22 cellular contexts compared by ENCODE assay signal in the genomic region with DNA sequence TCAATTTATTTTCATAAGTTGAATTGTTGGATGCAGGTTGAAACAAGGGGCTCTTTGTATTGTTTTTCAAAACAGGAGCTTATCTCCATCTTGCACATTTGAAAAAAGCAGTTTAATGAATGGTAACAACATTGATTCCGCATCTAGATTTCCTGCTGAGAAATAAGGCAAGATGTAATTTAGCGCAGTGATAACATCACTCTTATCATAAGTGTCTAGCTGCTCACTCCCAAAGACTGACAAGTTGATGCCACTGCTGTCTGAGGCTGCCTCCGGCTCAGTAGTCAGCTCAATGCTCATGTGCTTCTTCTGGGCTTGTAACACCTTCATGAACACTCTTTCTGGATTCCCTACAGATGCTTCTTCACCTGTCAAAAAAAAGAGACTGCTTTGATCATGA.
DNase-seq lines count a peak whose midpoint lies in the region; ATAC-seq, FAIRE-seq and TF ChIP-seq lines count a peak whose summit lies in the region.
"Had no signal": no experiment of that assay in that cellular context is flagged by ENCODE, and none has a peak within 500 bp of the region (broad histone marks: within the 10 kb centered on the region; RNA-seq: fewer than 3 reads in every experiment).

No MANE protein-coding gene starts in this region.

- no peaks in the 10 kb centered on the region for H3K79me2 ChIP-seq in K562 (ENCODE audit: control insufficient read depth, insufficient read depth, low read length)

- H3K27me3 ChIP-seq in CD4-positive, CD25-positive, alpha-beta regulatory T cell (ENCODE audit: control insufficient read depth, insufficient read depth, low read length): no peaks in the 10 kb centered on the region
- H3K27me3 ChIP-seq in K562 (ENCODE audit: control insufficient read depth in 2 of 2, insufficient read depth in 2 of 2, low read length in 2 of 2) (peaks cover 0 to 3% of the 10 kb centered on the region in 2 experiments; a peak in 1 of 5 replicates), tibial artery (no peaks in the 10 kb centered on the region), esophagus muscularis mucosa (no peaks in the 10 kb centered on the region)
- H3K27me3 ChIP-seq: BLaER1 treated with 17β-estradiol and CSF1 and Interleukin-3, amounts not matched to agents 10 nM and 100 nM had no signal

- POLR2A ChIA-PET in K562 (lab: Yijun Ruan, JAX): no interaction called here

- in situ Hi-C loops in K562 (cut with MboI): no loop called here

- no TSS peak for BruUV-seq in K562 (replicated peaks; lab: Mats Ljungman, UMichigan)

- no peak overlapping the region for H3K9ac ChIP-seq in K562 (ENCODE audit: insufficient read depth in 1 of 2, low read depth in 2 of 2, low read length in 2 of 2)
- H3K9ac ChIP-seq: BLaER1 treated with 17β-estradiol and CSF1 and Interleukin-3, amounts not matched to agents 10 nM and 100 nM had no signal

- no peak for FAIRE-seq in K562 (lab: Jason Lieb, UNC)
- FAIRE-seq: A549, H54, HepG2 had no signal

- no peak overlapping the region for H2AFZ ChIP-seq in K562 (ENCODE audit: low read depth, low read length)
- H2AFZ ChIP-seq: GM23338 had no signal

- no peak overlapping the region for H3K4me2 ChIP-seq in K562 (ENCODE audit: insufficient read depth, low read length)
- H3K4me2 ChIP-seq: A549; BLaER1 treated with 17β-estradiol and CSF1 and Interleukin-3, amounts not matched to agents 10 nM and 100 nM; GM23338 had no signal

- no peak overlapping the region for H3K27ac ChIP-seq in CD4-positive, CD25-positive, alpha-beta regulatory T cell (ENCODE audit: insufficient read depth, low read length, poor library complexity, severe bottlenecking)
- no peak overlapping the region for H3K27ac ChIP-seq in K562 (ENCODE audit: extremely low read depth, low read depth, low read length)
- H3K27ac ChIP-seq in tibial artery: no peak overlapping the region
- H3K27ac ChIP-seq in esophagus muscularis mucosa (replicated peaks in 1 of 4): no peak overlapping the region
- H3K27ac ChIP-seq: 22Rv1; A549; BLaER1 treated with 17β-estradiol and CSF1 and Interleukin-3, amounts not matched to agents 10 nM and 100 nM had no signal

- no peaks in the 10 kb centered on the region for H3K9me1 ChIP-seq in K562 (ENCODE audit: control insufficient read depth, insufficient read depth, low read length)

- H3K4me3 Mint-ChIP-seq in CD4-positive, CD25-positive, alpha-beta regulatory T cell: no peak overlapping the region
- H3K4me3 Mint-ChIP-seq: B cell; CD8-positive, alpha-beta memory T cell; GM23338; IgD-negative memory B cell had no signal

- TF ChIP-seq EP300 in K562 (IDR thresholded peaks at IDR 0.05; ENCODE audit: low read length) (no peak), esophagus muscularis mucosa (IDR thresholded peaks at IDR 0.05) (no peak)

- TF ChIP-seq RAD21 in K562 (CRISPR knock-in tag; conservative IDR thresholded peaks at IDR 0.05 in 1 of 2, IDR thresholded peaks at IDR 0.05 in 1 of 2): no peak

- H3K36me3 ChIP-seq in CD4-positive, CD25-positive, alpha-beta regulatory T cell (ENCODE audit: control insufficient read depth, insufficient read depth, low read length): peaks cover 30% of the 10 kb centered on the region
- no peaks in the 10 kb centered on the region for H3K36me3 ChIP-seq in K562 (ENCODE audit: control insufficient read depth, insufficient read depth, low read length)
- H3K36me3 ChIP-seq in tibial artery: peaks cover 18 to 53% (median 47%) of the 10 kb centered on the region in 3 donors
- H3K36me3 ChIP-seq in esophagus muscularis mucosa: peaks cover 27 to 63% (median 47%) of the 10 kb centered on the region in 4 donors
- H3K36me3 ChIP-seq: BLaER1 treated with 17β-estradiol and CSF1 and Interleukin-3, amounts not matched to agents 10 nM and 100 nM had no signal

- TF ChIP-seq CTCF in K562 (IDR thresholded peaks at IDR 0.05 in 2 of 3, conservative IDR thresholded peaks at IDR 0.05 in 1 of 3; ENCODE audit: insufficient read depth in 2 of 3, low read depth in 1 of 3, low read length in 3 of 3) (no peak), tibial artery (IDR thresholded peaks at IDR 0.05) (no peak), esophagus muscularis mucosa (IDR thresholded peaks at IDR 0.05) (no peak)

- peak overlapping the region; percentile 67 to 74 (median 72) for H3K27ac Mint-ChIP-seq in CD4-positive, CD25-positive, alpha-beta regulatory T cell
- H3K27ac Mint-ChIP-seq: B cell, GM23338 had no signal

- DNase-seq in DMS 273 (lab: John Stamatoyannopoulos, UW; ENCODE audit: unreplicated experiment) (peak; percentile 28), DMS 273 treated with DMSO at 0.1 percent for 48 hours (lab: John Stamatoyannopoulos, UW) (no peak), NCI-H2227 (lab: John Stamatoyannopoulos, UW; ENCODE audit: unreplicated experiment) (peak; percentile 32), K562 (ENCODE audit: extremely low read depth in 1 of 4, low spot score in 3 of 4) (no peak), AG20443 (ENCODE audit: low spot score) (no peak), tibial artery (no peak), esophagus muscularis mucosa (ENCODE audit: extremely low spot score) (no peak)
- no peak for DNase-seq in CD4-positive, CD25-positive, alpha-beta regulatory T cell
- DNase-seq: CD8-positive, alpha-beta memory T cell; COR-L47; DMS153; DMS79 treated with DMSO at 0.1 percent for 48 hours; GF-D8; HCEC 1CT had no signal

- CTCF ChIA-PET in K562 (lab: Yijun Ruan, JAX; ENCODE audit: low intra/inter-chr PET ratio): no interaction called here

- H4K20me1 ChIP-seq in K562 (replicated peaks; ENCODE audit: control insufficient read depth, insufficient read depth, low read length): no peaks in the 10 kb centered on the region
- H4K20me1 ChIP-seq: BLaER1 treated with 17β-estradiol and CSF1 and Interleukin-3, amounts not matched to agents 10 nM and 100 nM had no signal

- ATAC-seq in CD4-positive, CD25-positive, alpha-beta regulatory T cell (ENCODE audit: low read depth in 2 of 2): no peak
- ATAC-seq in K562: no peak
- ATAC-seq: A549, GM23338, HepG2 had no signal

- H3K9me3 ChIP-seq in CD4-positive, CD25-positive, alpha-beta regulatory T cell (ENCODE audit: control insufficient read depth in 2 of 2, low read length in 2 of 2): no peaks in the 10 kb centered on the region
- H3K9me3 ChIP-seq in K562 (replicated peaks; ENCODE audit: control insufficient read depth, insufficient read depth, low read depth, low read length) (no peaks in the 10 kb centered on the region), tibial artery (no peaks in the 10 kb centered on the region), esophagus muscularis mucosa (no peaks in the 10 kb centered on the region)
- H3K9me3 ChIP-seq: A549 had no signal

- H3K9me3 Mint-ChIP-seq in CD4-positive, CD25-positive, alpha-beta regulatory T cell: no peaks in the 10 kb centered on the region
- H3K9me3 Mint-ChIP-seq: CD8-positive, alpha-beta memory T cell; GM23338; IgD-negative memory B cell had no signal

- peaks cover 35% of the 10 kb centered on the region for H3K36me3 Mint-ChIP-seq in CD4-positive, CD25-positive, alpha-beta regulatory T cell
- H3K36me3 Mint-ChIP-seq: IgD-negative memory B cell had no signal

- peaks cover 5% of the 10 kb centered on the region for H3K27me3 Mint-ChIP-seq in CD4-positive, CD25-positive, alpha-beta regulatory T cell
- H3K27me3 Mint-ChIP-seq: B cell; CD8-positive, alpha-beta memory T cell; IgD-negative memory B cell had no signal

- H3K4me1 Mint-ChIP-seq in CD4-positive, CD25-positive, alpha-beta regulatory T cell: peaks cover 0 to 4% (median 2%) of the 10 kb centered on the region in 4 donors
- H3K4me1 Mint-ChIP-seq: B cell had no signal

- TF ChIP-seq POLR2A in K562 (conservative IDR thresholded peaks at IDR 0.05) (no peak), esophagus muscularis mucosa (IDR thresholded peaks at IDR 0.05; ENCODE audit: low read depth) (no peak)

- no peaks in the 10 kb centered on the region for H3K4me1 ChIP-seq in CD4-positive, CD25-positive, alpha-beta regulatory T cell (ENCODE audit: control insufficient read depth, insufficient read depth, low read length, poor library complexity, severe bottlenecking)
- H3K4me1 ChIP-seq in K562 (replicated peaks in 1 of 2; ENCODE audit: control insufficient read depth in 2 of 2, insufficient read depth in 2 of 2, low read length in 2 of 2): no peaks in the 10 kb centered on the region
- H3K4me1 ChIP-seq in tibial artery: peaks cover 0 to 9% (median 0%) of the 10 kb centered on the region in 4 donors
- H3K4me1 ChIP-seq in esophagus muscularis mucosa: no peaks in the 10 kb centered on the region
- H3K4me1 ChIP-seq: A549 had no signal

- no peak overlapping the region for H3K4me3 ChIP-seq in CD4-positive, CD25-positive, alpha-beta regulatory T cell (ENCODE audit: low read depth, low read length)
- H3K4me3 ChIP-seq in K562 (no peak overlapping the region), tibial artery (no peak overlapping the region), esophagus muscularis mucosa (no peak overlapping the region)
- H3K4me3 ChIP-seq: A549; BLaER1 treated with 17β-estradiol and CSF1 and Interleukin-3, amounts not matched to agents 10 nM and 100 nM; GM23338 had no signal

- WGBS in K562 (ENCODE audit: insufficient coverage, low coverage, missing lambda C conversion rate): 12% methylated on average over 3 of the region's 3 CpGs
- 69% methylated on average over 3 of the region's 3 CpGs for WGBS in esophagus muscularis mucosa

- intact Hi-C loops in K562 (cut with micrococcal nuclease) (no loop called here), tibial artery (cut with DNase I; ENCODE audit: low total_unique reads) (no loop called here), esophagus muscularis mucosa (cut with DNase I) (no loop called here)

TF ChIP-seq in K562, 482 proteins besides CTCF, POLR2A, EP300 and RAD21:
- TF ChIP-seq MEIS2 (IDR thresholded peaks at IDR 0.05; ENCODE audit: partially characterized antibody): peak; percentile 4
- TF ChIP-seq L3MBTL2 (IDR thresholded peaks at IDR 0.05): no peak

Comparison
In these comparisons a context has a peak if more than half of its experiments do, and no peak if none do; other contexts are left out.
1. DNase-seq: peak in DMS 273 (single experiment) and NCI-H2227 (single experiment); none in DMS 273 treated with DMSO at 0.1 percent for 48 hours (single experiment), CD4-positive, CD25-positive, alpha-beta regulatory T cell (0 of 3), K562 (0 of 4), AG20443 (single experiment), tibial artery (0 of 2) and esophagus muscularis mucosa (single experiment).